36 cellular contexts compared by ENCODE assay signal in the genomic region with DNA sequence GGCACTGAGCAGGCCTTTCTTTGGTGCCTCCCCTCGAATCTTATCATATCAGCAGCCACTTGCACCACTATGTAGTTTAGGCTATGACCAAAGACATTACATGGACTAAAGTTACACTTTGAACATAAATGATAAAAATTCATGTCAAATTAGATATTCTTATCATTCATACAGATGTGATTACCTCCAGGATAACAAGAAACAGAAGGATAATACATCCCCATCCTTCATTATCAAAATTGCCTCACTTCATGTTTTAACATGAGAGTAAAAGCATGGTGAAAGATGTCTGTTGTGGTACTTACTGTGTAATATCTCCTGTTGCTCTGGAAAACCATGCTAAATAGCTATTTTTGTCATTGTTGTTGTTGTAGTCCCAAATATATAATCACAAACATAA.
DNase-seq lines count a peak whose midpoint lies in the region; ATAC-seq, FAIRE-seq and TF ChIP-seq lines count a peak whose summit lies in the region.
"Had no signal": no experiment of that assay in that cellular context is flagged by ENCODE, and none has a peak within 500 bp of the region (broad histone marks: within the 10 kb centered on the region; RNA-seq: fewer than 3 reads in every experiment).

No MANE protein-coding gene starts in this region.

- H3K27me3 Mint-ChIP-seq in activated T-helper 2 cell treated with anti-CD3 and anti-CD28 coated beads, Interferon-gamma antibody, Interleukin-2, Interleukin-4, amounts not matched to agents 10 μg/mL and 5 μg/mL and 100 μg/mL, durations not matched to agents 14 hours and 24 hours and 36 hours (ENCODE audit: low read depth), result no peaks in the 10 kb centered on the region
- H3K27me3 Mint-ChIP-seq: B cell; CD4-positive, alpha-beta memory T cell; CD4-positive, alpha-beta T cell; CD4-positive, CD25-positive, alpha-beta regulatory T cell; CD8-positive, alpha-beta memory T cell had no signal

- no peak overlapping the region for H3K4me3 Mint-ChIP-seq in activated T-helper 2 cell treated with anti-CD3 and anti-CD28 coated beads, Interferon-gamma antibody, Interleukin-2, Interleukin-4, amounts not matched to agents 10 μg/mL and 5 μg/mL and 100 μg/mL, durations not matched to agents 14 hours and 24 hours and 36 hours (ENCODE audit: low read depth)
- H3K4me3 Mint-ChIP-seq: B cell; CD14-positive monocyte; CD4-positive, alpha-beta memory T cell; CD4-positive, alpha-beta T cell; CD4-positive, CD25-positive, alpha-beta regulatory T cell; CD8-positive, alpha-beta memory T cell; CD8-positive, alpha-beta T cell had no signal

- H3K36me3 Mint-ChIP-seq in activated T-helper 2 cell treated with anti-CD3 and anti-CD28 coated beads, Interferon-gamma antibody, Interleukin-2, Interleukin-4, amounts not matched to agents 10 μg/mL and 5 μg/mL and 100 μg/mL, durations not matched to agents 14 hours and 24 hours and 36 hours (ENCODE audit: low read depth), result no peaks in the 10 kb centered on the region
- H3K36me3 Mint-ChIP-seq: CD14-positive monocyte; CD4-positive, alpha-beta memory T cell; CD4-positive, CD25-positive, alpha-beta regulatory T cell; CD8-positive, alpha-beta memory T cell; CD8-positive, alpha-beta T cell had no signal

- H3F3A ChIP-seq in SK-N-SH (replicated peaks; ENCODE audit: insufficient read depth), result no peaks in the 10 kb centered on the region

- no peak overlapping the region for H2AFZ ChIP-seq in SK-N-SH (ENCODE audit: low read depth)

- no peaks in the 10 kb centered on the region for H3K79me2 ChIP-seq in SK-N-SH (ENCODE audit: insufficient read depth)

- no peaks in the 10 kb centered on the region for H3K27me3 ChIP-seq in SK-N-SH (ENCODE audit: insufficient read depth)
- H3K27me3 ChIP-seq: BE2C; BLaER1; BLaER1 treated with 17β-estradiol and CSF1 and Interleukin-3, amounts not matched to agents 10 nM and 100 nM had no signal

- no peaks in the 10 kb centered on the region for H3K9me3 Mint-ChIP-seq in activated T-helper 2 cell treated with anti-CD3 and anti-CD28 coated beads, Interferon-gamma antibody, Interleukin-2, Interleukin-4, amounts not matched to agents 10 μg/mL and 5 μg/mL and 100 μg/mL, durations not matched to agents 14 hours and 24 hours and 36 hours
- H3K9me3 Mint-ChIP-seq: CD4-positive, alpha-beta T cell; CD8-positive, alpha-beta T cell had no signal

- no peaks in the 10 kb centered on the region for H4K20me1 ChIP-seq in SK-N-SH (ENCODE audit: insufficient read depth)
- H4K20me1 ChIP-seq: BLaER1; BLaER1 treated with 17β-estradiol and CSF1 and Interleukin-3, amounts not matched to agents 10 nM and 100 nM had no signal

- no peak for TF ChIP-seq CTCF in D721Med (IDR thresholded peaks at IDR 0.05; ENCODE audit: insufficient read depth, missing control alignments)
- no peak for TF ChIP-seq CTCF in SK-N-SH (IDR thresholded peaks at IDR 0.05)

- no peaks in the 10 kb centered on the region for H3K9me3 ChIP-seq in SK-N-SH
- H3K9me3 ChIP-seq: A549, BE2C, BLaER1, Caco-2 had no signal

- TF ChIP-seq RAD21 in SK-N-SH (IDR thresholded peaks at IDR 0.05; ENCODE audit: low read length), result no peak; the same call in 1 of the 2 replicates

- no peaks in the 10 kb centered on the region for H3K4me1 Mint-ChIP-seq in activated T-helper 2 cell treated with anti-CD3 and anti-CD28 coated beads, Interferon-gamma antibody, Interleukin-2, Interleukin-4, amounts not matched to agents 10 μg/mL and 5 μg/mL and 100 μg/mL, durations not matched to agents 14 hours and 24 hours and 36 hours (ENCODE audit: low read depth)
- H3K4me1 Mint-ChIP-seq: B cell; CD14-positive monocyte; CD4-positive, alpha-beta memory T cell; CD4-positive, CD25-positive, alpha-beta regulatory T cell; CD8-positive, alpha-beta memory T cell had no signal

- TF ChIP-seq POLR2A in H54 (IDR thresholded peaks at IDR 0.05; ENCODE audit: low read depth, low read length), result no peak

- ATAC-seq in SK-N-SH treated with all-trans-retinoic acid at 6 μM for 48 hours, result no peak
- ATAC-seq: A549; CD8-positive, alpha-beta T cell had no signal

- no peak overlapping the region for H3K4me3 ChIP-seq in SK-N-SH (ENCODE audit: low read depth in 2 of 2, low read length in 1 of 2)
- H3K4me3 ChIP-seq: A549; BLaER1; BLaER1 treated with 17β-estradiol and CSF1 and Interleukin-3, amounts not matched to agents 10 nM and 100 nM had no signal

- no peaks in the 10 kb centered on the region; a peak in 2 of 4 replicates for H3K4me1 ChIP-seq in SK-N-SH (ENCODE audit: control insufficient read depth in 1 of 2, insufficient read depth in 2 of 2, low read depth in 1 of 2, low read length in 1 of 2)
- H3K4me1 ChIP-seq: A549, BE2C, BLaER1, Caco-2 had no signal

- intact Hi-C loops in activated T-helper 2 cell treated with anti-CD3 and anti-CD28 coated beads, Interferon-gamma antibody, Interleukin-2, Interleukin-4, amounts not matched to agents 10 μg/mL and 5 μg/mL and 100 μg/mL, durations not matched to agents 14 hours and 24 hours and 36 hours (cut with micrococcal nuclease), result no loop called here

- POLR2A ChIA-PET in SK-N-SH (lab: Yijun Ruan, JAX), result no interaction called here

- 29% methylated on average over 1 of the region's 1 CpG for WGBS in SK-N-SH (ENCODE audit: low lambda C conversion rate)

- no peaks in the 10 kb centered on the region for H3K36me3 ChIP-seq in SK-N-SH (replicated peaks in 1 of 2; ENCODE audit: control insufficient read depth in 1 of 2, insufficient read depth in 2 of 2, low read length in 1 of 2)
- H3K36me3 ChIP-seq: BE2C; BLaER1; BLaER1 treated with 17β-estradiol and CSF1 and Interleukin-3, amounts not matched to agents 10 nM and 100 nM had no signal

- no peak overlapping the region for H3K27ac Mint-ChIP-seq in activated T-helper 2 cell treated with anti-CD3 and anti-CD28 coated beads, Interferon-gamma antibody, Interleukin-2, Interleukin-4, amounts not matched to agents 10 μg/mL and 5 μg/mL and 100 μg/mL, durations not matched to agents 14 hours and 24 hours and 36 hours
- H3K27ac Mint-ChIP-seq: B cell; CD14-positive monocyte; CD4-positive, alpha-beta memory T cell; CD4-positive, alpha-beta T cell; CD8-positive, alpha-beta memory T cell; CD8-positive, alpha-beta T cell had no signal

- TF ChIP-seq EP300 in SK-N-SH (IDR thresholded peaks at IDR 0.05; ENCODE audit: borderline replicate concordance in 1 of 2, low read depth in 1 of 2, low read length in 1 of 2), result peak in 1 of 2 experiments; percentile 43; a peak in 1 of 4 replicates

- CTCF ChIA-PET in SK-N-SH (lab: Yijun Ruan, JAX), result interaction anchor here (1.2 kb wide), 1 partner anchor 11 kb away, joined by 4 read pairs; no protein-coding TSS in a partner anchor

- H3K9me2 ChIP-seq in SK-N-SH, result no peaks in the 10 kb centered on the region

- peak overlapping the region in 1 of 2 experiments; percentile 53; a peak in 2 of 4 replicates for H3K27ac ChIP-seq in SK-N-SH (ENCODE audit: low read depth in 2 of 2, low read length in 1 of 2)
- H3K27ac ChIP-seq: 22Rv1; A549; BLaER1; BLaER1 treated with 17β-estradiol and CSF1 and Interleukin-3, amounts not matched to agents 10 nM and 100 nM; C4-2B had no signal

- no peak overlapping the region for H3K4me2 ChIP-seq in SK-N-SH
- H3K4me2 ChIP-seq: A549; BLaER1; BLaER1 treated with 17β-estradiol and CSF1 and Interleukin-3, amounts not matched to agents 10 nM and 100 nM had no signal

- DNase-seq in D721Med (ENCODE audit: insufficient read length, low spot score), result no peak
- peak; percentile 3 for DNase-seq in OCI-M1 (lab: John Stamatoyannopoulos, UW)
- peak; percentile 11 for DNase-seq in SK-N-SH
- DNase-seq in NCI-H510A treated with DMSO at 0.1 percent for 48 hours (lab: John Stamatoyannopoulos, UW), result no peak
- DNase-seq in activated T-helper 2 cell treated with anti-CD3 and anti-CD28 coated beads, Interferon-gamma antibody, Interleukin-2, Interleukin-4, amounts not matched to agents 10 μg/mL and 5 μg/mL and 100 μg/mL, durations not matched to agents 14 hours and 24 hours and 36 hours (ENCODE audit: low spot score), result no peak
- no peak for DNase-seq in H54 (ENCODE audit: insufficient read length, low spot score)
- no peak for DNase-seq in NCI-H2081 (lab: John Stamatoyannopoulos, UW)
- DNase-seq: 8988T; ACHN; AML-193; BE2C; C1 segment of cervical spinal cord; Caco-2; Calu3; CD4-positive, alpha-beta memory T cell; CD4-positive, alpha-beta T cell; CD4-positive, CD25-positive, alpha-beta regulatory T cell; CD8-positive, alpha-beta memory T cell; CD8-positive, alpha-beta T cell; COR-L47; DMS 273 treated with DMSO at 0.1 percent for 48 hours; DMS153; DMS53; DMS79; DMS79 treated with DMSO at 0.1 percent for 48 hours; DND-41; EL had no signal

- no peak overlapping the region for H3K9ac ChIP-seq in SK-N-SH
- H3K9ac ChIP-seq: BLaER1; BLaER1 treated with 17β-estradiol and CSF1 and Interleukin-3, amounts not matched to agents 10 nM and 100 nM had no signal

- peak; percentile 6 for FAIRE-seq in D721Med (lab: Jason Lieb, UNC)
- no peak for FAIRE-seq in H54 (lab: Jason Lieb, UNC)
- FAIRE-seq: A204.1, A549 had no signal

TF ChIP-seq in SK-N-SH treated with all-trans-retinoic acid at 6 μM for 48 hours, 23 proteins besides CTCF, POLR2A, EP300 and RAD21:
- peak; percentile 45; the same call in 1 of the 2 replicates for TF ChIP-seq TCF4 (CRISPR knock-in tag; IDR thresholded peaks at IDR 0.05; ENCODE audit: borderline replicate concordance)
- TF ChIP-seq OSR1 (CRISPR knock-in tag; IDR thresholded peaks at IDR 0.05), result no peak

Comparison
In these comparisons a context has a peak if more than half of its experiments do, and no peak if none do; other contexts are left out.
1. DNase-seq: peak in OCI-M1 (single experiment) and SK-N-SH (single experiment); none in D721Med (single experiment), NCI-H510A treated with DMSO at 0.1 percent for 48 hours (single experiment), activated T-helper 2 cell treated with anti-CD3 and anti-CD28 coated beads, Interferon-gamma antibody, Interleukin-2, Interleukin-4, amounts not matched to agents 10 μg/mL and 5 μg/mL and 100 μg/mL, durations not matched to agents 14 hours and 24 hours and 36 hours (single experiment), H54 (single experiment) and NCI-H2081 (0 of 2).